ENCODE assay signal across 22 cellular contexts in the genomic region with DNA sequence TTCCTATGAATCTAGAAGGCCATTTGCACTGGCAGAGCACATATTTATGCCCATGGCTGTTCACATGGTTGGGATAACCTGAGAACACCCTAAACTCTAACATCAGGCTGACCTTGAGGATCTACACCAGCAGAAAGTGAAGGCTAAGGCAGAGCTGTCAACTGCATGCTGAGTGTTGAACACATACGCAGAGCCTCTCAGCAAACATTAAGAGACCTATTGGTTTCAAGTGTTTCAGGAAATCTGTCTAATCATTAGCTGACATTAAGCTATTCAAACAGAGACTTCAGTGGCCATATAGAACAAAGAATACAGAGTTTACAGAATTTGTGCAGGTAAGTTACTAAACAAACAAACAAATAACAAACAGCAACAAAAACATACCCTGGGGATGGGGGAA. TPM values are rescaled to one million over a fixed set of nuclear protein-coding genes. Genes with fewer than 3 reads are reported as not detected.
DNase-seq lines count a peak whose midpoint lies in the region; ATAC-seq, FAIRE-seq and TF ChIP-seq lines count a peak whose summit lies in the region.
"Had no signal": no experiment of that assay in that cellular context is flagged by ENCODE, and none has a peak within 500 bp of the region (broad histone marks: within the 10 kb centered on the region; RNA-seq: fewer than 3 reads in every experiment).

No MANE protein-coding gene starts in this region.

- 0% methylated on average over 1 of the region's 1 CpG for WGBS in HepG2 (ENCODE audit: low lambda C conversion rate)

- no peak for TF ChIP-seq RAD21 in HepG2 (CRISPR knock-in tag; IDR thresholded peaks at IDR 0.05)

- no peak for TF ChIP-seq POLR2A in HepG2 (IDR thresholded peaks at IDR 0.05; ENCODE audit: insufficient read depth in 1 of 2, low read depth in 2 of 2, low read length in 2 of 2)

- H3K9me3 ChIP-seq in HepG2 (ENCODE audit: low read length), result no peaks in the 10 kb centered on the region
- H3K9me3 ChIP-seq: BE2C, SJSA1 had no signal

- peaks cover 0 to 3% of the 10 kb centered on the region in 2 experiments; a peak in 2 of 5 replicates for H3K27me3 ChIP-seq in HepG2 (ENCODE audit: control insufficient read depth in 1 of 2, insufficient read depth in 2 of 2, low read length in 2 of 2)

- H2AFZ ChIP-seq in HepG2 (ENCODE audit: low read length), result no peak overlapping the region

- no peaks in the 10 kb centered on the region for H4K20me1 ChIP-seq in HepG2 (ENCODE audit: insufficient read depth, low read length)

- FAIRE-seq in HepG2 (lab: Jason Lieb, UNC), result peak; percentile 86
- FAIRE-seq: A204.1, D721Med, GM12878, H54, K562 had no signal

- H3K27ac ChIP-seq in HepG2 (ENCODE audit: extremely low read length, insufficient read depth, low read length), result no peak overlapping the region
- H3K27ac ChIP-seq: SJSA1 had no signal

- peaks cover 32% of the 10 kb centered on the region for H3K4me1 ChIP-seq in HepG2 (ENCODE audit: insufficient read depth, low read length)
- H3K4me1 ChIP-seq: BE2C, SJSA1 had no signal

- no peak for TF ChIP-seq CTCF in HepG2 (CRISPR knock-in tag; IDR thresholded peaks at IDR 0.05)

- no TSS peak for BruUV-seq in HepG2 (replicated peaks; lab: Mats Ljungman, UMichigan)

- H3K36me3 ChIP-seq in HepG2 (replicated peaks in 1 of 2; ENCODE audit: control insufficient read depth in 1 of 2, insufficient read depth in 2 of 2, low read length in 2 of 2), result no peaks in the 10 kb centered on the region
- H3K36me3 ChIP-seq: BE2C, SJSA1 had no signal

- ATAC-seq in HepG2 (peak; percentile 98), HG03025 (IDR thresholded peaks at IDR 0.05; ENCODE audit: low FRiP score, unreplicated experiment) (no peak)
- ATAC-seq: GM12878, K562, Right ventricle myocardium inferior had no signal

- POLR2A ChIA-PET in HepG2 (lab: Yijun Ruan, JAX), result interaction anchor here (0.6 to 1.2 kb wide), 3 partner anchors 17 to 30 kb away, joined by 4 to 6 read pairs (median 5); a partner anchor contains a TSS

- H3K4me3 ChIP-seq in HepG2 (replicated peaks in 1 of 3; ENCODE audit: insufficient read depth in 1 of 3, low read depth in 2 of 3, low read length in 3 of 3), result no peak overlapping the region; a peak in 1 of 6 replicates
- H3K4me3 ChIP-seq: GM12878, K562, SJSA1 had no signal

- H3K9ac ChIP-seq in HepG2 (ENCODE audit: insufficient read depth, low read depth, low read length), result no peak overlapping the region

- no peaks in the 10 kb centered on the region for H3K79me2 ChIP-seq in HepG2 (ENCODE audit: insufficient read depth, low read length)

- in situ Hi-C loops in HepG2 (cut with HindIII; ENCODE audit: extremely low pct_ligation_motif_present, low pct_unique_long_range_greater_than_20kb), result no loop called here

- TF ChIP-seq EP300 in HepG2 (IDR thresholded peaks at IDR 0.05; ENCODE audit: low read depth in 2 of 2, low read length in 2 of 2) (peak in 1 of 2 experiments; percentile 56; a peak in 2 of 4 replicates), HepG2 (CRISPR knock-in tag; IDR thresholded peaks at IDR 0.05; ENCODE audit: borderline replicate concordance) (no peak)

- H3K4me2 ChIP-seq in HepG2 (ENCODE audit: low read depth, low read length), result peak overlapping the region; percentile 40

- intact Hi-C loops in HepG2 (cut with micrococcal nuclease; ENCODE audit: unreplicated experiment), result no loop called here

- CTCF ChIA-PET in HepG2 (lab: Yijun Ruan, JAX; ENCODE audit: low intra/inter-chr PET ratio, low total read pairs), result no interaction called here

- peak; percentile 4 for DNase-seq in NCI-H510A treated with DMSO at 0.1 percent for 48 hours (lab: John Stamatoyannopoulos, UW)
- DNase-seq in NCI-H510A (lab: John Stamatoyannopoulos, UW), result no peak
- peak; percentile 51 for DNase-seq in NCI-H146 treated with DMSO at 0.1 percent for 48 hours (lab: John Stamatoyannopoulos, UW; ENCODE audit: unreplicated experiment)
- peak; percentile 74 for DNase-seq in HepG2 (ENCODE audit: low spot score)
- DNase-seq in HCEC 1CT, result no peak
- DNase-seq in foreskin melanocyte, result no peak
- DNase-seq: BE2C, DND-41, NCI-H1092 treated with DMSO at 0.1 percent for 48 hours, NCI-H1694 treated with DMSO at 0.1 percent for 48 hours, NCI-H2081 treated with DMSO at 0.1 percent for 48 hours, NCI-H2171 treated with DMSO at 0.1 percent for 48 hours, NCI-H82, OCI-M1 had no signal

TF ChIP-seq in HepG2, 621 proteins besides CTCF, POLR2A, EP300 and RAD21 (continues in another document):
- no peak for TF ChIP-seq ZNF24 (IDR thresholded peaks at IDR 0.05)
- TF ChIP-seq, protein P1, sequence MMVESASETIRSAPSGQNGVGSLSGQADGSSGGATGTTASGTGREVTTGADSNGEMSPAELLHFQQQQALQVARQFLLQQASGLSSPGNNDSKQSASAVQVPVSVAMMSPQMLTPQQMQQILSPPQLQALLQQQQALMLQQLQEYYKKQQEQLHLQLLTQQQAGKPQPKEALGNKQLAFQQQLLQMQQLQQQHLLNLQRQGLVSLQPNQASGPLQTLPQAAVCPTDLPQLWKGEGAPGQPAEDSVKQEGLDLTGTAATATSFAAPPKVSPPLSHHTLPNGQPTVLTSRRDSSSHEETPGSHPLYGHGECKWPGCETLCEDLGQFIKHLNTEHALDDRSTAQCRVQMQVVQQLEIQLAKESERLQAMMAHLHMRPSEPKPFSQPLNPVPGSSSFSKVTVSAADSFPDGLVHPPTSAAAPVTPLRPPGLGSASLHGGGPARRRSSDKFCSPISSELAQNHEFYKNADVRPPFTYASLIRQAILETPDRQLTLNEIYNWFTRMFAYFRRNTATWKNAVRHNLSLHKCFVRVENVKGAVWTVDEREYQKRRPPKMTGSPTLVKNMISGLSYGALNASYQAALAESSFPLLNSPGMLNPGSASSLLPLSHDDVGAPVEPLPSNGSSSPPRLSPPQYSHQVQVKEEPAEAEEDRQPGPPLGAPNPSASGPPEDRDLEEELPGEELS (CRISPR knock-in tag; IDR thresholded peaks at IDR 0.05), result peak; percentile 91
- peak; percentile 71 for TF ChIP-seq RARA (CRISPR knock-in tag; IDR thresholded peaks at IDR 0.05)
- no peak for TF ChIP-seq ZNF263 (CRISPR knock-in tag; IDR thresholded peaks at IDR 0.05)
- TF ChIP-seq, protein P2, sequence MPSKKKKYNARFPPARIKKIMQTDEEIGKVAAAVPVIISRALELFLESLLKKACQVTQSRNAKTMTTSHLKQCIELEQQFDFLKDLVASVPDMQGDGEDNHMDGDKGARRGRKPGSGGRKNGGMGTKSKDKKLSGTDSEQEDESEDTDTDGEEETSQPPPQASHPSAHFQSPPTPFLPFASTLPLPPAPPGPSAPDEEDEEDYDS (CRISPR knock-in tag; IDR thresholded peaks at IDR 0.05), result 0 out of 2 replicates have a peak, but pooled peaks have one; percentile 22

RNA-seq across cellular contexts. Expression of a gene that starts 16.1 kb away (rescaled TPM):
- total RNA-seq in HepG2 (2016; rRNA removed; fragmentation: Illumina TruSeq; extraction: Trizol), result 128 and 203 TPM in 2 replicates
- total RNA-seq in HepG2 (2016; cell fraction: cytosol; rRNA removed; fragmentation: Illumina TruSeq; extraction: Trizol; ENCODE audit: low read depth), result 23.2 and 24.0 TPM in 2 replicates
- total RNA-seq in HepG2 (2016; cell fraction: insoluble cytoplasmic fraction; rRNA removed; fragmentation: Illumina TruSeq; extraction: Trizol), result 113 and 205 TPM in 2 replicates
- 77.7 and 81.8 TPM in 2 replicates for total RNA-seq in HepG2 (2016; cell fraction: membrane; rRNA removed; fragmentation: Illumina TruSeq; extraction: Trizol)
- total RNA-seq in HepG2 (2016; cell fraction: nucleus; rRNA removed; fragmentation: Illumina TruSeq; extraction: Trizol), result 217 and 248 TPM in 2 replicates
- 170 and 173 TPM in 2 replicates for polyA plus RNA-seq in HepG2 (2011; rRNA removed)
- polyA plus RNA-seq in HepG2 (2011; cell fraction: cytosol; rRNA removed), result 169 and 191 TPM in 2 replicates
- polyA plus RNA-seq in HepG2 (2011; cell fraction: nucleus; rRNA removed), result 153 and 160 TPM in 2 replicates
- polyA plus RNA-seq in HepG2 (2012), result 121 and 145 TPM in 2 replicates
- polyA plus RNA-seq in HepG2 (2016; cell fraction: cytosol; fragmentation: Illumina TruSeq; extraction: Trizol; ENCODE audit: low read depth), result 19.7 and 20.8 TPM in 2 replicates
- polyA plus RNA-seq in HepG2 (2016; cell fraction: insoluble cytoplasmic fraction; fragmentation: Illumina TruSeq; extraction: Trizol; ENCODE audit: low read depth), result 101 and 109 TPM in 2 replicates
- 42.6 and 47.4 TPM in 2 replicates for polyA plus RNA-seq in HepG2 (2016; cell fraction: membrane; fragmentation: Illumina TruSeq; extraction: Trizol; ENCODE audit: low read depth)
- polyA plus RNA-seq in HepG2 (2016; cell fraction: nucleus; fragmentation: Illumina TruSeq; extraction: Trizol; ENCODE audit: insufficient read depth, low read depth), result 314 and 317 TPM in 2 replicates
- 520 and 651 TPM in 2 replicates for polyA minus RNA-seq in HepG2 (2011; rRNA and poly(A)+ RNA removed; ENCODE audit: low replicate concordance)
- 181 and 199 TPM in 2 replicates for polyA minus RNA-seq in HepG2 (2011; cell fraction: cytosol; rRNA and poly(A)+ RNA removed)
- 116 and 132 TPM in 2 replicates for polyA minus RNA-seq in HepG2 (2011; cell fraction: nucleus; rRNA and poly(A)+ RNA removed)

Comparison
In these comparisons a context has a peak if more than half of its experiments do, and no peak if none do; other contexts are left out.
1. DNase-seq: peak in NCI-H510A treated with DMSO at 0.1 percent for 48 hours (single experiment), NCI-H146 treated with DMSO at 0.1 percent for 48 hours (single experiment) and HepG2 (single experiment); none in NCI-H510A (single experiment), HCEC 1CT (single experiment) and foreskin melanocyte (single experiment).